17 cellular contexts compared by ENCODE assay signal in genomic region chr13:99264053-99264452, GRCh38. TPM values are rescaled to one million over a fixed set of nuclear protein-coding genes. Genes with fewer than 3 reads are reported as not detected.
A peak's percentile ranks its signal among the peaks of the same experiment; 100 is the strongest.
DNase-seq lines count a peak whose midpoint lies in the region; ATAC-seq and TF ChIP-seq lines count a peak whose summit lies in the region.
"Had no signal": no experiment of that assay in that cellular context is flagged by ENCODE, and none has a peak within 500 bp of the region (broad histone marks: within the 10 kb centered on the region; RNA-seq: fewer than 3 reads in every experiment).

No MANE protein-coding gene starts in this region.

- DNase-seq in activated CD8-positive, alpha-beta memory T cell treated with anti-CD3 and anti-CD28 coated beads, Interleukin-2, amount 10 ng/mL, durations not matched to agents 7 days and 5 days: no peak
- no peak for DNase-seq in activated CD8-positive, alpha-beta memory T cell treated with anti-CD3 and anti-CD28 coated beads, Interleukin-2, amount 50 U/mL, for 48 hours
- DNase-seq in gastrocnemius medialis: no peak
- no peak for DNase-seq in NCI-H524 treated with DMSO at 0.1 percent for 48 hours (lab: John Stamatoyannopoulos, UW)
- no peak for DNase-seq in NCI-H446 (lab: John Stamatoyannopoulos, UW)
- DNase-seq: activated T-cell treated with anti-CD3 and anti-CD28 coated beads, Interleukin-2, amount 50 U/mL, for 4 hours; DMS79; foreskin melanocyte; NCI-H1436; NCI-H510A; posterior cingulate gyrus; Right ventricle myocardium superior had no signal

- peak overlapping the region; percentile 21 for H3K27ac ChIP-seq in KOPT-K1 (ENCODE audit: low read depth, low read length, poor library complexity, severe bottlenecking)
- H3K27ac ChIP-seq in gastrocnemius medialis: peak overlapping the region; percentile 57 to 72 (median 62)

- H3K36me3 ChIP-seq in KOPT-K1 (ENCODE audit: insufficient read depth, low read length) (peaks cover 48% of the 10 kb centered on the region), gastrocnemius medialis (no peaks in the 10 kb centered on the region)

- no peak for TF ChIP-seq CTCF in gastrocnemius medialis (IDR thresholded peaks at IDR 0.05 in 4 of 5, conservative IDR thresholded peaks at IDR 0.05 in 1 of 5)

- no peak overlapping the region for H3K4me3 Mint-ChIP-seq in activated CD8-positive, alpha-beta memory T cell treated with anti-CD3 and anti-CD28 coated beads, Interleukin-2, amount 10 ng/mL, durations not matched to agents 7 days and 5 days
- no peak overlapping the region for H3K4me3 Mint-ChIP-seq in activated naive CD8-positive, alpha-beta T cell
- H3K4me3 Mint-ChIP-seq: activated T-cell treated with anti-CD3 and anti-CD28 coated beads, Interleukin-2, amount 50 U/mL, for 4 hours; mesothelial cell of epicardium had no signal

- ATAC-seq in activated CD8-positive, alpha-beta memory T cell treated with anti-CD3 and anti-CD28 coated beads, Interleukin-2, amount 10 ng/mL, durations not matched to agents 7 days and 5 days: peak; percentile 16
- ATAC-seq in gastrocnemius medialis (peak; percentile 15 to 16), GM19463 (IDR thresholded peaks at IDR 0.05; ENCODE audit: unreplicated experiment) (no peak)
- ATAC-seq: activated T-cell treated with anti-CD3 and anti-CD28 coated beads, Interleukin-2, amount 50 U/mL, for 4 hours; GM12878 had no signal

- H3K9me3 ChIP-seq in KOPT-K1 (ENCODE audit: insufficient read depth, low read length, poor library complexity, severe bottlenecking): no peaks in the 10 kb centered on the region
- no peaks in the 10 kb centered on the region for H3K9me3 ChIP-seq in gastrocnemius medialis

- H3K4me1 Mint-ChIP-seq in activated CD8-positive, alpha-beta memory T cell treated with anti-CD3 and anti-CD28 coated beads, Interleukin-2, amount 10 ng/mL, durations not matched to agents 7 days and 5 days: peaks cover 57% of the 10 kb centered on the region
- peaks cover 74% of the 10 kb centered on the region for H3K4me1 Mint-ChIP-seq in activated naive CD8-positive, alpha-beta T cell (ENCODE audit: low read depth)
- H3K4me1 Mint-ChIP-seq: mesothelial cell of epicardium had no signal

- H3K9me3 Mint-ChIP-seq in activated CD8-positive, alpha-beta memory T cell treated with anti-CD3 and anti-CD28 coated beads, Interleukin-2, amount 10 ng/mL, durations not matched to agents 7 days and 5 days (ENCODE audit: low read depth): no peaks in the 10 kb centered on the region
- no peaks in the 10 kb centered on the region for H3K9me3 Mint-ChIP-seq in activated naive CD8-positive, alpha-beta T cell (ENCODE audit: low read depth)
- H3K9me3 Mint-ChIP-seq: activated T-cell treated with anti-CD3 and anti-CD28 coated beads, Interleukin-2, amount 50 U/mL, for 4 hours; mesothelial cell of epicardium had no signal

- no peak overlapping the region for H3K4me3 ChIP-seq in gastrocnemius medialis
- H3K4me3 ChIP-seq: GM12878 had no signal

- CTCF ChIA-PET in activated CD8-positive, alpha-beta memory T cell treated with anti-CD3 and anti-CD28 coated beads, Interleukin-2, amount 10 ng/mL, durations not matched to agents 7 days and 5 days (lab: Charles Lee): interaction anchor here (0.6 to 15.4 kb wide), 15 partner anchors 9 to 395 kb away, joined by 3 to 308 read pairs (median 5); partner anchors contain the start of gene UBAC2

- H3K27ac Mint-ChIP-seq in activated CD8-positive, alpha-beta memory T cell treated with anti-CD3 and anti-CD28 coated beads, Interleukin-2, amount 10 ng/mL, durations not matched to agents 7 days and 5 days: peak overlapping the region; percentile 72
- peak overlapping the region; percentile 95 for H3K27ac Mint-ChIP-seq in activated naive CD8-positive, alpha-beta T cell
- H3K27ac Mint-ChIP-seq: mesothelial cell of epicardium had no signal

- H3K27me3 ChIP-seq in gastrocnemius medialis: no peaks in the 10 kb centered on the region

- H3K4me1 ChIP-seq in gastrocnemius medialis: peaks cover 24 to 50% of the 10 kb centered on the region in 2 donors

- intact Hi-C loops in gastrocnemius medialis (cut with DNase I; ENCODE audit: low total_unique reads): no loop called here

- TF ChIP-seq POLR2A in gastrocnemius medialis (IDR thresholded peaks at IDR 0.05): no peak

- in situ Hi-C loops in gastrocnemius medialis (cut with MboI; ENCODE audit: low sequenced_read_pairs in 4 of 4): loop anchor here (5.0 to 25.0 kb wide), 2 partner anchors 87 to 173 kb away; no protein-coding TSS in a partner anchor

- peaks cover 10% of the 10 kb centered on the region for H3K36me3 Mint-ChIP-seq in activated CD8-positive, alpha-beta memory T cell treated with anti-CD3 and anti-CD28 coated beads, Interleukin-2, amount 10 ng/mL, durations not matched to agents 7 days and 5 days
- no peaks in the 10 kb centered on the region for H3K36me3 Mint-ChIP-seq in activated naive CD8-positive, alpha-beta T cell

- H3K27me3 Mint-ChIP-seq in activated CD8-positive, alpha-beta memory T cell treated with anti-CD3 and anti-CD28 coated beads, Interleukin-2, amount 10 ng/mL, durations not matched to agents 7 days and 5 days: no peaks in the 10 kb centered on the region
- H3K27me3 Mint-ChIP-seq in activated naive CD8-positive, alpha-beta T cell: no peaks in the 10 kb centered on the region

RNA-seq across cellular contexts. Expression of gene GPR18, which starts 5.9 kb away (rescaled TPM):
- 10 to 100 TPM; 11.1 to 13.1 TPM for total RNA-seq in activated CD8-positive, alpha-beta memory T cell treated with anti-CD3 and anti-CD28 coated beads, Interleukin-2, amount 10 ng/mL, durations not matched to agents 7 days and 5 days
- total RNA-seq in gastrocnemius medialis: not detected
- total RNA-seq: mesothelial cell of epicardium, Right ventricle myocardium superior had no signal

RNA-seq across cellular contexts. Expression of gene GPR183, which starts 43.1 kb away (rescaled TPM):
- 10 to 100 TPM; 15.3 to 19.5 TPM for total RNA-seq in activated CD8-positive, alpha-beta memory T cell treated with anti-CD3 and anti-CD28 coated beads, Interleukin-2, amount 10 ng/mL, durations not matched to agents 7 days and 5 days
- total RNA-seq in gastrocnemius medialis: 1 to 10 TPM in 3 of 4 donors, under 1 TPM in 1; 0.49 to 3.4 (median 2.5) TPM

Comparison
In these comparisons a context has a peak if more than half of its experiments do, and no peak if none do; other contexts are left out.
1. RNA of gene GPR18, which starts 5.9 kb away (total RNA-seq): 11.1 to 13.1 TPM in activated CD8-positive, alpha-beta memory T cell treated with anti-CD3 and anti-CD28 coated beads, Interleukin-2, amount 10 ng/mL, durations not matched to agents 7 days and 5 days; not detected in gastrocnemius medialis; every median in the first group is over 10 times any median in the second.